9 cellular contexts compared by ENCODE assay signal in genomic region chr1:21368514-21369289, GRCh38.
DNase-seq lines count a peak whose midpoint lies in the region; ATAC-seq, FAIRE-seq and TF ChIP-seq lines count a peak whose summit lies in the region.
"Had no signal": no experiment of that assay in that cellular context is flagged by ENCODE, and none has a peak within 500 bp of the region (broad histone marks: within the 10 kb centered on the region; RNA-seq: fewer than 3 reads in every experiment).

No MANE protein-coding gene starts in this region.

- peaks cover 12% of the 10 kb centered on the region for H3K4me1 Mint-ChIP-seq in activated naive CD4-positive, alpha-beta T cell treated with anti-CD3 and anti-CD28 coated beads for 36 hours (ENCODE audit: low read depth)
- H3K4me1 Mint-ChIP-seq in osteocyte (ENCODE audit: unreplicated experiment): peaks cover 6% of the 10 kb centered on the region

- H4K20me1 ChIP-seq in KMS-11 (ENCODE audit: insufficient read depth): no peaks in the 10 kb centered on the region

- H3K36me3 ChIP-seq in KMS-11 (ENCODE audit: insufficient read depth) (no peaks in the 10 kb centered on the region), upper lobe of left lung (no peaks in the 10 kb centered on the region)

- no peaks in the 10 kb centered on the region for H3K79me2 ChIP-seq in KMS-11 (ENCODE audit: insufficient read depth, low read depth)

- TF ChIP-seq CTCF in D721Med (IDR thresholded peaks at IDR 0.05; ENCODE audit: insufficient read depth, missing control alignments): peak; percentile 99
- TF ChIP-seq CTCF in KMS-11 (conservative IDR thresholded peaks at IDR 0.05; ENCODE audit: low read depth, low read length): peak; percentile 96
- peak; percentile 98 for TF ChIP-seq CTCF in osteocyte (IDR thresholded peaks at IDR 0.05)
- peak; percentile 85 to 97 (median 96) for TF ChIP-seq CTCF in upper lobe of left lung (IDR thresholded peaks at IDR 0.05)

- peak overlapping the region; percentile 43 for H3K27ac Mint-ChIP-seq in activated naive CD4-positive, alpha-beta T cell treated with anti-CD3 and anti-CD28 coated beads for 36 hours
- H3K27ac Mint-ChIP-seq in osteocyte (ENCODE audit: unreplicated experiment): no peak overlapping the region
- H3K27ac Mint-ChIP-seq: T-helper 1 cell treated with Interleukin-12 subunit alpha and Interleukin-12 subunit beta and Interleukin-4 antibody, amounts not matched to agents 30 μg/mL and 1 μg/mL, for 36 hours had no signal

- H3K9me3 Mint-ChIP-seq in activated naive CD4-positive, alpha-beta T cell treated with anti-CD3 and anti-CD28 coated beads for 36 hours: no peaks in the 10 kb centered on the region
- no peaks in the 10 kb centered on the region for H3K9me3 Mint-ChIP-seq in osteocyte (ENCODE audit: unreplicated experiment)
- H3K9me3 Mint-ChIP-seq: T-helper 1 cell treated with Interleukin-12 subunit alpha and Interleukin-12 subunit beta and Interleukin-4 antibody, amounts not matched to agents 30 μg/mL and 1 μg/mL, for 36 hours had no signal

- no peak for DNase-seq in D721Med (ENCODE audit: insufficient read length, low spot score)
- DNase-seq in RPMI8226: peak; percentile 59
- DNase-seq in activated naive CD4-positive, alpha-beta T cell treated with anti-CD3 and anti-CD28 coated beads for 36 hours: peak; percentile 70
- DNase-seq in glomerular endothelial cell (ENCODE audit: extremely low read depth, low read depth, low spot score): peak; percentile 57
- DNase-seq in osteocyte (ENCODE audit: extremely low spot score, unreplicated experiment): peak; percentile 92
- DNase-seq in upper lobe of left lung: peak; percentile 69 to 87
- DNase-seq in NCI-H1048 (lab: John Stamatoyannopoulos, UW): no peak

- no peak overlapping the region for H3K9ac ChIP-seq in KMS-11

- TF ChIP-seq EP300 in upper lobe of left lung (IDR thresholded peaks at IDR 0.05): no peak

- intact Hi-C loops in activated naive CD4-positive, alpha-beta T cell treated with anti-CD3 and anti-CD28 coated beads for 36 hours (cut with micrococcal nuclease): loop anchor here (1.0 kb wide), 3 partner anchors 113 to 151 kb away; no protein-coding TSS in a partner anchor

- peak; percentile 84 to 95 for ATAC-seq in upper lobe of left lung (ENCODE audit: low FRiP score in 2 of 2)

- H3K9me3 ChIP-seq in upper lobe of left lung: no peaks in the 10 kb centered on the region

- no peak overlapping the region for H3K4me2 ChIP-seq in KMS-11

- H3K27me3 ChIP-seq in KMS-11 (ENCODE audit: insufficient read depth, low read depth) (no peaks in the 10 kb centered on the region), upper lobe of left lung (no peaks in the 10 kb centered on the region)

- H3K36me3 Mint-ChIP-seq in activated naive CD4-positive, alpha-beta T cell treated with anti-CD3 and anti-CD28 coated beads for 36 hours (ENCODE audit: low read depth): no peaks in the 10 kb centered on the region
- H3K36me3 Mint-ChIP-seq in osteocyte (ENCODE audit: unreplicated experiment): no peaks in the 10 kb centered on the region

- 21 to 24% methylated on average over 9 of the region's 9 CpGs for WGBS in upper lobe of left lung, 2 donors

- H3K4me3 ChIP-seq in KMS-11 (IDR thresholded peaks at IDR 0.05; ENCODE audit: insufficient read depth, low read depth, low read length) (no peak overlapping the region), upper lobe of left lung (no peak overlapping the region)

- no peak overlapping the region for H3K4me3 Mint-ChIP-seq in activated naive CD4-positive, alpha-beta T cell treated with anti-CD3 and anti-CD28 coated beads for 36 hours
- no peak overlapping the region for H3K4me3 Mint-ChIP-seq in osteocyte (ENCODE audit: unreplicated experiment)
- H3K4me3 Mint-ChIP-seq: T-helper 1 cell treated with Interleukin-12 subunit alpha and Interleukin-12 subunit beta and Interleukin-4 antibody, amounts not matched to agents 30 μg/mL and 1 μg/mL, for 36 hours had no signal

- no peak for FAIRE-seq in D721Med (lab: Jason Lieb, UNC)

- CTCF ChIA-PET in activated naive CD4-positive, alpha-beta T cell treated with anti-CD3 and anti-CD28 coated beads for 36 hours (lab: Charles Lee): interaction anchor here (0.6 to 5.5 kb wide), 36 partner anchors 12 to 1302 kb away, joined by 3 to 106 read pairs (median 4); no protein-coding TSS in a partner anchor

- H3K27me3 Mint-ChIP-seq in activated naive CD4-positive, alpha-beta T cell treated with anti-CD3 and anti-CD28 coated beads for 36 hours (ENCODE audit: low read depth): no peaks in the 10 kb centered on the region
- no peaks in the 10 kb centered on the region for H3K27me3 Mint-ChIP-seq in osteocyte (ENCODE audit: unreplicated experiment)

- H3K4me1 ChIP-seq in KMS-11 (ENCODE audit: low read depth, poor library complexity, severe bottlenecking) (no peaks in the 10 kb centered on the region), upper lobe of left lung (peaks cover 0 to 7% (median 2%) of the 10 kb centered on the region in 4 donors)

- H3K27ac ChIP-seq in KMS-11: no peak overlapping the region
- H3K27ac ChIP-seq in upper lobe of left lung: no peak overlapping the region

- no peak overlapping the region for H2AFZ ChIP-seq in KMS-11 (ENCODE audit: low read depth)

- no peak for TF ChIP-seq POLR2A in upper lobe of left lung (IDR thresholded peaks at IDR 0.05)

Comparison
In these comparisons a context has a peak if more than half of its experiments do, and no peak if none do; other contexts are left out.
1. DNase-seq: peak in RPMI8226 (single experiment), activated naive CD4-positive, alpha-beta T cell treated with anti-CD3 and anti-CD28 coated beads for 36 hours (single experiment), glomerular endothelial cell (single experiment), osteocyte (single experiment) and upper lobe of left lung (2 of 2); none in D721Med (single experiment) and NCI-H1048 (single experiment).
2. Peak in every context shown above with its lines, with median percentiles within 50 percentile points of each other: CTCF ChIP-seq.